ENCODE assay signal across 7 cellular contexts in the genomic region with DNA sequence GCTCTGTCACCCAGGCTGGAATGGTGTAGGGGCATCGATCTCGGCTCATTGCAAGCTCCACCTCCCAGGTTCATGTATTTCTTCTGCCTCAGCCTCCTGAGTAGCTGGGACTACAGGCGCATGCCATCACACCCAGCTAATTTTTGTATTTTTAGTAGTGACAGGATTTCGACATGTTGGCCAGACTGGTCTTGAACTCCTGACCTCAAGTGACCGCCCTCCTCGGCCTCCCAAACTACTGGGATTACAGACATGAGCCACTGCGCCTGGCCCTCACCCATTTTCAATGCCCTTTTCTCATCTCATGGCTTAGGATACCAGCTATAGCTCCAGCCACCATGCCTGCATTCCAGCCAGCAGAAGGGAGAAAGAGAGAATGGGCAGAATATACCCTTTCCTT.
"Had no signal": no experiment of that assay in that cellular context is flagged by ENCODE, and none has a peak within 500 bp of the region (broad histone marks: within the 10 kb centered on the region; RNA-seq: fewer than 3 reads in every experiment).

No MANE protein-coding gene starts in this region.

- H3K9me3 ChIP-seq: HAP-1 had no signal

- H3K27ac ChIP-seq: GM23248 had no signal

- ATAC-seq: HCT116 had no signal

- H3K4me3 ChIP-seq: GM23248, HAP-1 had no signal

- H2AFZ ChIP-seq: GM23248 had no signal

- H3K9ac ChIP-seq: GM23248 had no signal

- DNase-seq: GM23248, GOT3, H7, HFFc6, IMR-90 had no signal

- H3K36me3 ChIP-seq: HAP-1 had no signal
